8 cellular contexts compared by ENCODE assay signal in the genomic region with DNA sequence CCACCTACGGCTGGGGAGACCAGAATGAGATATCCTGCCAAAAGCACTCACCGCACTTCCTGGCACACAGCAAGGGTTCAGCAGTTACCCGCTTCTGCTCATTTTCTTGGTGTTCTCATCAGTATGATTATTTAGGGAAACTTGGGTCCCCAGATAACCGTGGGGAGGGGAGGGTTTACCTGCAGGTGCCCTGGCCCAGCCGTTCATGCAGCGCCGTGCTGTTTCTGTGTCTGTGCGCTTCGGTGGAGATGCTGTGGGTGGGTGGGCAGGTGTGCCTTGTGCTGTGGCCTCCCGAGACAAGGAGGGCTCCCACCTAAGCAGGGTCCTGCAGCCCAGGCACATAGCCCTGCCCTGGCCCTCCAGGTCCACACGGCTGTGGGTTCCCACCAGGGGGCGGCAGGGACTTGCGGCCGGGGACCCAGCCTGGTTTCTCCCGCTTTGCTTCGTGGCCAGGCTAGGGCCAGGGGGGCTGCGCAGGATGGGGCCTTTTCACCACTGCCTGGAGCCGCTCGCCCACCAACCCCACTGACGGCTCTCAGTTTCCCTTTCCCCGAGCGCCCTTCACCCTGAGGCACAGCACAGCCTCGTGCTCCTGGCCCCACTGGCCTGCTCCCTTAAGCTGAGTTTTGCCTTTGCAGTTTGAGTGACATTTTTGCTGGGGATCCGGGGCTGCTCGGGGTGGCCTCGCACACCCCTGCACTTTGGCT.
DNase-seq lines count a peak whose midpoint lies in the region; FAIRE-seq and TF ChIP-seq lines count a peak whose summit lies in the region.

No MANE protein-coding gene starts in this region.

- FAIRE-seq in HTR-8/SVneo (lab: Jason Lieb, UNC): no peak

- DNase-seq in NCI-H2081 (lab: John Stamatoyannopoulos, UW): peak; percentile 16 to 18
- DNase-seq in NCI-H2081 treated with DMSO at 0.1 percent for 48 hours (lab: John Stamatoyannopoulos, UW): no peak
- peak; percentile 60 for DNase-seq in HTR-8/SVneo (ENCODE audit: insufficient read length, low spot score)
- peak; percentile 56 to 66 for DNase-seq in activated CD4-positive, alpha-beta T cell treated with anti-CD3 and anti-CD28 coated beads for 24 hours (ENCODE audit: low read depth in 2 of 2)
- peak; percentile 56 for DNase-seq in choroid plexus epithelial cell (ENCODE audit: low read depth)
- DNase-seq in lung microvascular endothelial cell (ENCODE audit: low read depth in 2 of 2): peak; percentile 54 to 71
- peak; percentile 33 to 42 for DNase-seq in stimulated activated CD8-positive, alpha-beta memory T cell treated with anti-CD3 and anti-CD28 coated beads, Interleukin-15, amount 100 ng/mL, for 4 hours (ENCODE audit: low read depth in 2 of 2)
- no peak for DNase-seq in NCI-H2029 (lab: John Stamatoyannopoulos, UW)

- no peak overlapping the region for H3K4me3 ChIP-seq in choroid plexus epithelial cell (ENCODE audit: low read depth, low read length)

- peak; percentile 87 for TF ChIP-seq CTCF in choroid plexus epithelial cell (conservative IDR thresholded peaks at IDR 0.05; ENCODE audit: low read depth, low read length)

Comparison
In these comparisons a context has a peak if more than half of its experiments do, and no peak if none do; other contexts are left out.
1. DNase-seq: peak in NCI-H2081 (2 of 2), HTR-8/SVneo (single experiment), activated CD4-positive, alpha-beta T cell treated with anti-CD3 and anti-CD28 coated beads for 24 hours (2 of 2), choroid plexus epithelial cell (single experiment), lung microvascular endothelial cell (2 of 2) and stimulated activated CD8-positive, alpha-beta memory T cell treated with anti-CD3 and anti-CD28 coated beads, Interleukin-15, amount 100 ng/mL, for 4 hours (2 of 2); none in NCI-H2081 treated with DMSO at 0.1 percent for 48 hours (single experiment) and NCI-H2029 (single experiment).